ENCODE assay signal across 34 cellular contexts in the genomic region with DNA sequence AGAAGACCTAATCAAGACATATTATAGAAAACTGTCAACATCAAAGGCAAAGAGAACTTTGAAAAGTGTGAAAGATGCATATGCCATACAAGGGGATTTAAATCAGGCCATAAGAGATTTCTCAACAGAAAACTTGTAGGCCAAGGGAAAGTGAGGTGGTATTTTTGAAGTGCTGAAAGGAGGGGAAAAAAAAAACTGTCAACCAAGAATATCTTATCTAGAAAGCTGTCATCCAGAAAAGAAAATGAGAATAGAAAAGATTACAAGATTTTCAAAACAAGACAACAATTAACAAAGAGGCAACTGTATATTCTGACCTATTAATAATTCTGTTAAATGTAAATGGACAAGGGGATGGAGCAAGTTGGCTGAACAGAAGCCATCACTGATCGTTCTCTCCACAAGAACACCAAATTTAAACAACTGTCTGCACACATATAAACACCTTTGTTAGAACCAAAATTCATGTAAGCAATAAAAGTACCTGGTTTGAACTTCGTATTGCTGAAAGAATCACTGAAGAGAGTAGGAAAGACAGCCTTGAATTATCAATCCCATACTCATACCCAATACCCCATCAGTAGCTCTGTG.
"Had no signal": no experiment of that assay in that cellular context is flagged by ENCODE, and none has a peak within 500 bp of the region (broad histone marks: within the 10 kb centered on the region; RNA-seq: fewer than 3 reads in every experiment).

No MANE protein-coding gene starts in this region.

- H3K4me2 ChIP-seq: KMS-11 had no signal

- DNase-seq: Kasumi-1, MG63, MM.1S, MV-4-11, NCI-H1048, NCI-H1092, NCI-H1092 treated with DMSO at 0.1 percent for 48 hours, NCI-H1105, NCI-H1105 treated with DMSO at 0.1 percent for 48 hours, NCI-H1417, NCI-H1417 treated with DMSO at 0.1 percent for 48 hours, NCI-H1436, NCI-H1436 treated with DMSO at 0.1 percent for 48 hours, NCI-H146, NCI-H1694, NCI-H1694 treated with DMSO at 0.1 percent for 48 hours, NCI-H187, NCI-H187 treated with DMSO at 0.1 percent for 48 hours, NCI-H1930, NCI-H2029, NCI-H2029 treated with DMSO at 0.1 percent for 48 hours, NCI-H2081, NCI-H2081 treated with DMSO at 0.1 percent for 48 hours, NCI-H2107, NCI-H2171, NCI-H2171 treated with DMSO at 0.1 percent for 48 hours, NCI-H2227 treated with DMSO at 0.1 percent for 48 hours, NCI-H226, NCI-H345, NCI-H446, NCI-H446 treated with DMSO at 0.1 percent for 48 hours, NCI-H510A, NCI-H510A treated with DMSO at 0.1 percent for 48 hours had no signal

- H3K4me3 ChIP-seq: MG63 had no signal

- H3K36me3 ChIP-seq: MG63 had no signal

- H3K27me3 ChIP-seq: MG63 had no signal

- H3K9ac ChIP-seq: KMS-11 had no signal

- H3K9me3 ChIP-seq: MG63 had no signal

- H3K27ac ChIP-seq: KMS-11 had no signal
